In the genomic region with DNA sequence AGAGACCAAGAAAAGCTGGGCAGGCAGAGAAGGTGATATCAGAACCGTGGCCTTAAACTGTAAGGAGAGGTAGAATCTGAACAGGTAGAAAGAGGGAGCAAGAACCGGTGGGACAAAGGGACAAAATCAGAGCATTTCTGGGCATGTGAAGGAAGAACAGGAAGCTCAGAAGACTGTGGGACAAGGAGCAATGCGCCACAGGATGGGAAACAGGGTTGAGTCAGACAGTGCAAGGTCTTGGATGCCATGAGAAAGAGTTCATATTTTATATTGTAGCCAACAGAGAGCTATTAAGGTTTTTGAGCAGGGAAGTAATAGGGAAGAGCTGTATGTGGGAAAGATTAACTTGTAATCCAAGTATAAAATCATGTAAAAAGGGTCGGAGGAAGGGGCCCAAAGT, we compare ENCODE assay signal across 1 cellular context.
TF ChIP-seq lines count a peak whose summit lies in the region.

No MANE protein-coding gene starts in this region.

TF ChIP-seq in WTC11, 78 proteins besides CTCF, POLR2A, EP300 and RAD21 (continued from another document):
- TF ChIP-seq ARID4B (CRISPR knock-in tag; IDR thresholded peaks at IDR 0.05; ENCODE audit: borderline replicate concordance): no peak
- TF ChIP-seq, protein P1, sequence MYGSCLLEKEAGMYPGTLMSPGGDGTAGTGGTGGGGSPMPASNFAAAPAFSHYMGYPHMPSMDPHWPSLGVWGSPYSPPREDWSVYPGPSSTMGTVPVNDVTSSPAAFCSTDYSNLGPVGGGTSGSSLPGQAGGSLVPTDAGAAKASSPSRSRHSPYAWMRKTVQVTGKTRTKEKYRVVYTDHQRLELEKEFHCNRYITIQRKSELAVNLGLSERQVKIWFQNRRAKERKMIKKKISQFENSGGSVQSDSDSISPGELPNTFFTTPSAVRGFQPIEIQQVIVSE (CRISPR knock-in tag; IDR thresholded peaks at IDR 0.05; ENCODE audit: borderline replicate concordance): no peak
- TF ChIP-seq, protein P2, sequence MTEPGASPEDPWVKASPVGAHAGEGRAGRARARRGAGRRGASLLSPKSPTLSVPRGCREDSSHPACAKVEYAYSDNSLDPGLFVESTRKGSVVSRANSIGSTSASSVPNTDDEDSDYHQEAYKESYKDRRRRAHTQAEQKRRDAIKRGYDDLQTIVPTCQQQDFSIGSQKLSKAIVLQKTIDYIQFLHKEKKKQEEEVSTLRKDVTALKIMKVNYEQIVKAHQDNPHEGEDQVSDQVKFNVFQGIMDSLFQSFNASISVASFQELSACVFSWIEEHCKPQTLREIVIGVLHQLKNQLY (CRISPR knock-in tag; IDR thresholded peaks at IDR 0.05): no peak
- TF ChIP-seq ZBTB21 (CRISPR knock-in tag; IDR thresholded peaks at IDR 0.05; ENCODE audit: borderline replicate concordance): no peak
- TF ChIP-seq, protein P3, sequence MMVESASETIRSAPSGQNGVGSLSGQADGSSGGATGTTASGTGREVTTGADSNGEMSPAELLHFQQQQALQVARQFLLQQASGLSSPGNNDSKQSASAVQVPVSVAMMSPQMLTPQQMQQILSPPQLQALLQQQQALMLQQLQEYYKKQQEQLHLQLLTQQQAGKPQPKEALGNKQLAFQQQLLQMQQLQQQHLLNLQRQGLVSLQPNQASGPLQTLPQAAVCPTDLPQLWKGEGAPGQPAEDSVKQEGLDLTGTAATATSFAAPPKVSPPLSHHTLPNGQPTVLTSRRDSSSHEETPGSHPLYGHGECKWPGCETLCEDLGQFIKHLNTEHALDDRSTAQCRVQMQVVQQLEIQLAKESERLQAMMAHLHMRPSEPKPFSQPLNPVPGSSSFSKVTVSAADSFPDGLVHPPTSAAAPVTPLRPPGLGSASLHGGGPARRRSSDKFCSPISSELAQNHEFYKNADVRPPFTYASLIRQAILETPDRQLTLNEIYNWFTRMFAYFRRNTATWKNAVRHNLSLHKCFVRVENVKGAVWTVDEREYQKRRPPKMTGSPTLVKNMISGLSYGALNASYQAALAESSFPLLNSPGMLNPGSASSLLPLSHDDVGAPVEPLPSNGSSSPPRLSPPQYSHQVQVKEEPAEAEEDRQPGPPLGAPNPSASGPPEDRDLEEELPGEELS (CRISPR knock-in tag; IDR thresholded peaks at IDR 0.05): no peak
